Comparison of ENCODE assay signal across 23 cellular contexts in the genomic region with DNA sequence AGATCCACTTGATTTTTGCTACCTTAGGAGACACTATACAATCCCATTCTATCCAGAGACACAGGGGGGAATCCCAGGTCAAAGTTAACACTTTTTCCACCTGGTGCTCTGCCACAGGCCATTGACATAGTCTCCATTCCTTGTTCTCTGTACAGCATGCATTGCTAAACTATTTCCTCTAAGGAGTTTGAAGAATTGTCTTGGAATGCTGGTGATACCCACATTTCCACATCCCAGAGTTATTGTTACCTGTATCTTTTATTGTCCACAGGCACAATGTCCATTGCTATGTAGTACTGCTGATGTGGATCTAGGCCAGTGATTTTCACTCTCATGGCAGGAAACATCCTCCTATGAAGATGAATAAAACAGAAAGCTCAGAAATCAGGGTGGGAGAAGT.
"Had no signal": no experiment of that assay in that cellular context is flagged by ENCODE, and none has a peak within 500 bp of the region (broad histone marks: within the 10 kb centered on the region; RNA-seq: fewer than 3 reads in every experiment).

No MANE protein-coding gene starts in this region.

- H3K27me3 ChIP-seq: colonic mucosa, esophagus muscularis mucosa, gastrocnemius medialis, gastroesophageal sphincter, heart left ventricle had no signal

- H3K36me3 ChIP-seq: colonic mucosa, esophagus muscularis mucosa, esophagus squamous epithelium, gastroesophageal sphincter, heart left ventricle, heart right ventricle had no signal

- H3K27ac ChIP-seq: colonic mucosa, coronary artery, dorsolateral prefrontal cortex, epithelial cell of prostate, esophagus muscularis mucosa, esophagus squamous epithelium, foreskin keratinocyte, gastrocnemius medialis, gastroesophageal sphincter, heart left ventricle, heart right ventricle had no signal

- DNase-seq: colonic mucosa; cortex of kidney; dermis blood vessel endothelial cell; dorsolateral prefrontal cortex; effector CD4-positive, alpha-beta T cell; effector CD8-positive, alpha-beta T cell; effector memory CD4-positive, alpha-beta T cell; effector memory CD8-positive, alpha-beta T cell; endodermal cell; erythroblast; esophagus squamous epithelium; foreskin fibroblast; foreskin keratinocyte; foreskin melanocyte; gastrocnemius medialis; glutamatergic neuron; head of caudate nucleus; heart left ventricle; heart right ventricle had no signal

- H3K9me3 ChIP-seq: colonic mucosa, esophagus muscularis mucosa, esophagus squamous epithelium, gastrocnemius medialis, gastroesophageal sphincter, heart left ventricle, heart right ventricle had no signal

- H3K4me3 ChIP-seq: colonic mucosa, coronary artery, dorsolateral prefrontal cortex, esophagus muscularis mucosa, esophagus squamous epithelium, gastrocnemius medialis, gastroesophageal sphincter, heart left ventricle, heart right ventricle had no signal

- H3K4me1 ChIP-seq: colonic mucosa, esophagus muscularis mucosa, esophagus squamous epithelium, foreskin keratinocyte, gastroesophageal sphincter, heart left ventricle, heart right ventricle had no signal
